22 cellular contexts compared by ENCODE assay signal in genomic region chr3:47813551-47814177, GRCh38. TPM values are rescaled to one million over a fixed set of nuclear protein-coding genes. Genes with fewer than 3 reads are reported as not detected.
DNase-seq lines count a peak whose midpoint lies in the region; ATAC-seq and TF ChIP-seq lines count a peak whose summit lies in the region.
"Had no signal": no experiment of that assay in that cellular context is flagged by ENCODE, and none has a peak within 500 bp of the region (broad histone marks: within the 10 kb centered on the region; RNA-seq: fewer than 3 reads in every experiment).

No MANE protein-coding gene starts in this region.

- peak overlapping the region; percentile 74 for H3K27ac Mint-ChIP-seq in stimulated activated naive CD8-positive, alpha-beta T cell treated with anti-CD3 and anti-CD28 coated beads, Interleukin-15, Interleukin-2, amounts not matched to agents 100 ng/mL and 50 ng/mL, for 24 hours
- peak overlapping the region; percentile 37 for H3K27ac Mint-ChIP-seq in T-helper 17 cell
- H3K27ac Mint-ChIP-seq in nephron progenitor cell = peak overlapping the region; percentile 47
- peak overlapping the region; percentile 40 for H3K27ac Mint-ChIP-seq in type B pancreatic cell

- no peaks in the 10 kb centered on the region for H3K9me3 Mint-ChIP-seq in stimulated activated naive CD8-positive, alpha-beta T cell treated with anti-CD3 and anti-CD28 coated beads, Interleukin-15, Interleukin-2, amounts not matched to agents 100 ng/mL and 50 ng/mL, for 24 hours
- H3K9me3 Mint-ChIP-seq in nephron progenitor cell (peaks cover 4% of the 10 kb centered on the region), type B pancreatic cell (no peaks in the 10 kb centered on the region)
- H3K9me3 Mint-ChIP-seq: CD8-positive, alpha-beta memory T cell had no signal

- no peaks in the 10 kb centered on the region for H3K9me3 ChIP-seq in T-helper 17 cell (ENCODE audit: control insufficient read depth, low read length, poor library complexity, severe bottlenecking)
- H3K9me3 ChIP-seq: SJSA1 had no signal

- H3K27me3 Mint-ChIP-seq in stimulated activated naive CD8-positive, alpha-beta T cell treated with anti-CD3 and anti-CD28 coated beads, Interleukin-15, Interleukin-2, amounts not matched to agents 100 ng/mL and 50 ng/mL, for 24 hours = no peaks in the 10 kb centered on the region
- H3K27me3 Mint-ChIP-seq in T-helper 17 cell (no peaks in the 10 kb centered on the region), nephron progenitor cell (ENCODE audit: low read depth, poor library complexity) (peaks cover 2% of the 10 kb centered on the region), type B pancreatic cell (no peaks in the 10 kb centered on the region)
- H3K27me3 Mint-ChIP-seq: CD8-positive, alpha-beta memory T cell had no signal

- H3K4me3 Mint-ChIP-seq in stimulated activated naive CD8-positive, alpha-beta T cell treated with anti-CD3 and anti-CD28 coated beads, Interleukin-15, Interleukin-2, amounts not matched to agents 100 ng/mL and 50 ng/mL, for 24 hours = no peak overlapping the region
- H3K4me3 Mint-ChIP-seq in T-helper 17 cell (no peak overlapping the region), nephron progenitor cell (no peak overlapping the region), type B pancreatic cell (no peak overlapping the region)

- DNase-seq in stimulated activated naive CD8-positive, alpha-beta T cell treated with anti-CD3 and anti-CD28 coated beads, Interleukin-15, Interleukin-2, amounts not matched to agents 100 U/mL and 50 U/mL, for 24 hours = no peak
- DNase-seq in T-helper 17 cell = no peak
- no peak for DNase-seq in nephron progenitor cell
- no peak for DNase-seq in type B pancreatic cell (ENCODE audit: extremely low spot score, unreplicated experiment)
- DNase-seq in NAMALWA (ENCODE audit: low spot score) = no peak
- no peak for DNase-seq in inferior parietal cortex (ENCODE audit: extremely low spot score)
- DNase-seq: Calu3; CD8-positive, alpha-beta memory T cell; DMS153; HCEC 1CT; KG1; NCI-H1105 treated with DMSO at 0.1 percent for 48 hours; NCI-H1694; NCI-H2081; NCI-H2171; NCI-H446; NCI-H526; OCI-M1 had no signal

- no peak for ATAC-seq in stimulated activated naive CD8-positive, alpha-beta T cell treated with anti-CD3 and anti-CD28 coated beads, Interleukin-15, Interleukin-2, amounts not matched to agents 100 U/mL and 50 U/mL, for 24 hours
- ATAC-seq in T-helper 17 cell = no peak
- no peak for ATAC-seq in activated CD4-positive, CD25-positive, alpha-beta regulatory T cell treated with anti-CD3 and anti-CD28 coated beads, Interleukin-2, amount 50 U/mL, for 24 hours
- ATAC-seq: Right ventricle myocardium inferior had no signal

- no peak for TF ChIP-seq CTCF in nephron progenitor cell (IDR thresholded peaks at IDR 0.05)
- no peak for TF ChIP-seq CTCF in type B pancreatic cell (conservative IDR thresholded peaks at IDR 0.05)

- H3K4me1 Mint-ChIP-seq in stimulated activated naive CD8-positive, alpha-beta T cell treated with anti-CD3 and anti-CD28 coated beads, Interleukin-15, Interleukin-2, amounts not matched to agents 100 ng/mL and 50 ng/mL, for 24 hours (ENCODE audit: low read depth) = peaks cover 3% of the 10 kb centered on the region
- H3K4me1 Mint-ChIP-seq in T-helper 17 cell (peaks cover 5% of the 10 kb centered on the region), nephron progenitor cell (no peaks in the 10 kb centered on the region), type B pancreatic cell (ENCODE audit: unreplicated experiment) (no peaks in the 10 kb centered on the region)

- peaks cover 30% of the 10 kb centered on the region for H3K36me3 Mint-ChIP-seq in stimulated activated naive CD8-positive, alpha-beta T cell treated with anti-CD3 and anti-CD28 coated beads, Interleukin-15, Interleukin-2, amounts not matched to agents 100 ng/mL and 50 ng/mL, for 24 hours (ENCODE audit: low read depth)
- H3K36me3 Mint-ChIP-seq in T-helper 17 cell (ENCODE audit: low read depth) = peaks cover 5% of the 10 kb centered on the region
- peaks cover 57% of the 10 kb centered on the region for H3K36me3 Mint-ChIP-seq in nephron progenitor cell (ENCODE audit: low read depth)
- H3K36me3 Mint-ChIP-seq in type B pancreatic cell = peaks cover 24% of the 10 kb centered on the region

RNA-seq across cellular contexts. Expression of gene DHX30, which starts 10.7 kb away (rescaled TPM):
- total RNA-seq in T-helper 17 cell (10 to 100 TPM; 66.8 to 74.2 TPM), type B pancreatic cell (ENCODE audit: low replicate concordance) (64.2 and 99.5 TPM in 2 replicates)

RNA-seq across cellular contexts. Expression of gene SMARCC1, which starts 32.0 kb away (rescaled TPM):
- total RNA-seq in T-helper 17 cell = 100 to 1,000 TPM in 1 of 2 donors, 10 to 100 TPM in 1; 82.2 to 104 TPM
- 147 and 200 TPM in 2 replicates for total RNA-seq in type B pancreatic cell (ENCODE audit: low replicate concordance)
